In the genomic region with DNA sequence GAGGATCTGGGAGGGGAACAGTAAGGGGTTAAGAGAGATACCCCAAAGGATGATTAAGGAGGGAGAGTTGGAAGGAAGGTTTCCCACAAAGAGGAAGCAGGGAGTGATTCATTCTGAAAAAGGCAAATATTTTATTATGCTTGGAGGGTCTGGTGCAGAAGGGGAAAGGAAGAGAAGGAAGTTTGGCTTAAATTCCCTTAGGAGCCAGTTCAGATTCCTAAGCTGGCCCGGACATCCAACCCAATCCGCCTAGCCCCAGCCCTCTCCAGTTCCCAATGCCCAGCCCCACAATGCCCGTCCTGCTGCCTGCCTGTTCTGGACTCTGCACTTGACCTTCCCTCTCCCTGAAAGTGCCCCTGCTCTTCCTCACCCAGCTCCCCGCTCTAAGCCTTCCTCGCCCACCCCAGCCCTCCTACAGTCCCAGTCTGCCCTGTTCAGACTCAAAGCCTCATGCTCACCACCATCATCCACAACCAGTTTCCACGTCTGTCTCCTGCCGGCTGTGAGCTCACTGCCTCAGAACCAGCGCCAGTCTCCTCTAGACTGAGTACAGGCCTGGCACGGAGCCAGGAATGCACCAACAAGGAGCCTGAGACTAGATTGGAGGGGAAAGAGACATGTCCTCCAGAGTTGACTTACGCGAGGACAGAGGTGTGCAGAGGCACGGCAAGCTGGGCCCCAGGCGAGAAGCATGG, we compare ENCODE assay signal across 8 cellular contexts. TPM values are rescaled to one million over a fixed set of nuclear protein-coding genes. Genes with fewer than 3 reads are reported as not detected.
DNase-seq lines count a peak whose midpoint lies in the region; ATAC-seq and TF ChIP-seq lines count a peak whose summit lies in the region.

No MANE protein-coding gene starts in this region.

- peaks cover 24 to 39% of the 10 kb centered on the region in 2 donors for H3K4me1 ChIP-seq in lung (ENCODE audit: control insufficient read depth in 2 of 2, insufficient read depth in 2 of 2, low read length in 2 of 2)

- peaks cover 66% of the 10 kb centered on the region for H3K36me3 Mint-ChIP-seq in activated CD8-positive, alpha-beta T cell treated with anti-CD3 and anti-CD28 coated beads, Interleukin-2, amount 10 ng/mL, durations not matched to agents 7 days and 5 days (ENCODE audit: low read depth)
- H3K36me3 Mint-ChIP-seq in activated CD8-positive, alpha-beta T cell treated with anti-CD3 and anti-CD28 coated beads for 36 hours (ENCODE audit: low read depth): peaks cover 10% of the 10 kb centered on the region
- peaks cover 31% of the 10 kb centered on the region for H3K36me3 Mint-ChIP-seq in type B pancreatic cell

- peak overlapping the region; percentile 14 to 63 for H3K27ac ChIP-seq in lung (ENCODE audit: low read depth in 1 of 2, low read length in 1 of 2)

- no peaks in the 10 kb centered on the region for H3K9me3 Mint-ChIP-seq in activated CD8-positive, alpha-beta T cell treated with anti-CD3 and anti-CD28 coated beads, Interleukin-2, amount 10 ng/mL, durations not matched to agents 7 days and 5 days (ENCODE audit: insufficient read depth)
- no peaks in the 10 kb centered on the region for H3K9me3 Mint-ChIP-seq in activated CD8-positive, alpha-beta T cell treated with anti-CD3 and anti-CD28 coated beads for 36 hours
- no peaks in the 10 kb centered on the region for H3K9me3 Mint-ChIP-seq in type B pancreatic cell

- TF ChIP-seq CTCF in activated CD8-positive, alpha-beta T cell treated with anti-CD3 and anti-CD28 coated beads for 36 hours (IDR thresholded peaks at IDR 0.05): no peak
- TF ChIP-seq CTCF in lung (IDR thresholded peaks at IDR 0.05; ENCODE audit: control extremely low read depth, extremely low read depth): no peak
- TF ChIP-seq CTCF in type B pancreatic cell (conservative IDR thresholded peaks at IDR 0.05): no peak
- no peak for TF ChIP-seq CTCF in GM20000 (IDR thresholded peaks at IDR 0.05; ENCODE audit: extremely low read depth, missing control alignments)

- H3K27ac Mint-ChIP-seq in activated CD8-positive, alpha-beta T cell treated with anti-CD3 and anti-CD28 coated beads, Interleukin-2, amount 10 ng/mL, durations not matched to agents 7 days and 5 days: peak overlapping the region; percentile 17
- no peak overlapping the region for H3K27ac Mint-ChIP-seq in activated CD8-positive, alpha-beta T cell treated with anti-CD3 and anti-CD28 coated beads for 36 hours
- H3K27ac Mint-ChIP-seq in type B pancreatic cell: peak overlapping the region; percentile 65

- no peak overlapping the region for H3K4me3 Mint-ChIP-seq in activated CD8-positive, alpha-beta T cell treated with anti-CD3 and anti-CD28 coated beads, Interleukin-2, amount 10 ng/mL, durations not matched to agents 7 days and 5 days
- H3K4me3 Mint-ChIP-seq in activated CD8-positive, alpha-beta T cell treated with anti-CD3 and anti-CD28 coated beads for 36 hours: no peak overlapping the region
- peak overlapping the region; percentile 40 for H3K4me3 Mint-ChIP-seq in type B pancreatic cell

- DNase-seq in activated CD8-positive, alpha-beta T cell treated with anti-CD3 and anti-CD28 coated beads, Interleukin-2, amount 10 ng/mL, durations not matched to agents 7 days and 5 days: no peak
- DNase-seq in activated CD8-positive, alpha-beta T cell treated with anti-CD3 and anti-CD28 coated beads for 36 hours: no peak
- DNase-seq in cerebellar cortex (ENCODE audit: low spot score) (peak; percentile 76), lung (ENCODE audit: low spot score) (peak; percentile 73), type B pancreatic cell (ENCODE audit: extremely low spot score, unreplicated experiment) (no peak), NCI-H748 treated with DMSO at 0.1 percent for 48 hours (lab: John Stamatoyannopoulos, UW) (no peak), GDM1 (lab: John Stamatoyannopoulos, UW) (no peak), GM20000 (ENCODE audit: low spot score) (no peak)

- no peaks in the 10 kb centered on the region for H3K27me3 Mint-ChIP-seq in activated CD8-positive, alpha-beta T cell treated with anti-CD3 and anti-CD28 coated beads, Interleukin-2, amount 10 ng/mL, durations not matched to agents 7 days and 5 days (ENCODE audit: low read depth)
- H3K27me3 Mint-ChIP-seq in activated CD8-positive, alpha-beta T cell treated with anti-CD3 and anti-CD28 coated beads for 36 hours: no peaks in the 10 kb centered on the region
- no peaks in the 10 kb centered on the region for H3K27me3 Mint-ChIP-seq in type B pancreatic cell

- CTCF ChIA-PET in activated CD8-positive, alpha-beta T cell treated with anti-CD3 and anti-CD28 coated beads, Interleukin-2, amount 10 ng/mL, durations not matched to agents 7 days and 5 days (lab: Charles Lee): interaction anchor here (1.2 to 5.9 kb wide), 2 partner anchors 18 to 35 kb away, joined by 4 to 52 read pairs; no protein-coding TSS in a partner anchor
- CTCF ChIA-PET in activated CD8-positive, alpha-beta T cell treated with anti-CD3 and anti-CD28 coated beads for 36 hours (lab: Charles Lee): interaction anchor here (1.1 to 2.3 kb wide), 3 partner anchors 15 to 32 kb away, joined by 3 to 8 read pairs (median 7); no protein-coding TSS in a partner anchor

- intact Hi-C loops in activated CD8-positive, alpha-beta T cell treated with anti-CD3 and anti-CD28 coated beads for 36 hours (cut with micrococcal nuclease): no loop called here

- H3K27me3 ChIP-seq in lung (ENCODE audit: control insufficient read depth, insufficient read depth): no peaks in the 10 kb centered on the region

- POLR2A ChIA-PET in activated CD8-positive, alpha-beta T cell treated with anti-CD3 and anti-CD28 coated beads, Interleukin-2, amount 10 ng/mL, durations not matched to agents 7 days and 5 days (lab: Charles Lee): interaction anchor here (1.6 kb wide), 1 partner anchor 15 kb away, joined by 3 read pairs; no protein-coding TSS in a partner anchor
- POLR2A ChIA-PET in activated CD8-positive, alpha-beta T cell treated with anti-CD3 and anti-CD28 coated beads for 36 hours (lab: Charles Lee): interaction anchor here (0.7 kb wide), 1 partner anchor 28 kb away, joined by 3 read pairs; no protein-coding TSS in a partner anchor

- H3K4me3 ChIP-seq in lung: no peak overlapping the region

- no peak for ATAC-seq in activated CD8-positive, alpha-beta T cell treated with anti-CD3 and anti-CD28 coated beads, Interleukin-2, amount 10 ng/mL, durations not matched to agents 7 days and 5 days
- ATAC-seq in activated CD8-positive, alpha-beta T cell treated with anti-CD3 and anti-CD28 coated beads for 36 hours: no peak
- ATAC-seq in lung (ENCODE audit: insufficient read depth, low FRiP score): no peak

- peaks cover 0 to 7% of the 10 kb centered on the region in 2 donors for H3K36me3 ChIP-seq in lung (ENCODE audit: control insufficient read depth in 2 of 2, insufficient read depth in 2 of 2, low read length in 2 of 2)

- WGBS in lung, 2 donors: 47 to 78% methylated on average over 13 of the region's 13 CpGs

- H3K9me3 ChIP-seq in lung (ENCODE audit: control insufficient read depth in 2 of 2, insufficient read depth in 1 of 2, low read length in 1 of 2): no peaks in the 10 kb centered on the region

- H3K4me1 Mint-ChIP-seq in activated CD8-positive, alpha-beta T cell treated with anti-CD3 and anti-CD28 coated beads, Interleukin-2, amount 10 ng/mL, durations not matched to agents 7 days and 5 days (ENCODE audit: low read depth): peaks cover 49% of the 10 kb centered on the region
- H3K4me1 Mint-ChIP-seq in activated CD8-positive, alpha-beta T cell treated with anti-CD3 and anti-CD28 coated beads for 36 hours (ENCODE audit: low read depth): peaks cover 40% of the 10 kb centered on the region
- H3K4me1 Mint-ChIP-seq in type B pancreatic cell (ENCODE audit: unreplicated experiment): peaks cover 54% of the 10 kb centered on the region

RNA-seq across cellular contexts. Expression of gene CAPN2, which starts 18.9 kb away (rescaled TPM):
- 100 to 1,000 TPM; 176 to 178 TPM for total RNA-seq in activated CD8-positive, alpha-beta T cell treated with anti-CD3 and anti-CD28 coated beads, Interleukin-2, amount 10 ng/mL, durations not matched to agents 7 days and 5 days
- 10 to 100 TPM; 31.5 to 33.6 TPM for total RNA-seq in activated CD8-positive, alpha-beta T cell treated with anti-CD3 and anti-CD28 coated beads for 36 hours
- total RNA-seq in lung: 100 to 1,000 TPM; 169 to 353 TPM
- 100 to 1,000 TPM; 144 to 168 TPM for polyA plus RNA-seq in lung
- 111 and 120 TPM in 2 replicates for total RNA-seq in type B pancreatic cell (ENCODE audit: low replicate concordance)

Comparison
In these comparisons a context has a peak if more than half of its experiments do, and no peak if none do; other contexts are left out.
1. DNase-seq: peak in cerebellar cortex (single experiment) and lung (single experiment); none in activated CD8-positive, alpha-beta T cell treated with anti-CD3 and anti-CD28 coated beads, Interleukin-2, amount 10 ng/mL, durations not matched to agents 7 days and 5 days (single experiment), activated CD8-positive, alpha-beta T cell treated with anti-CD3 and anti-CD28 coated beads for 36 hours (single experiment), type B pancreatic cell (single experiment), NCI-H748 treated with DMSO at 0.1 percent for 48 hours (single experiment), GDM1 (single experiment) and GM20000 (single experiment).